In the genomic region with DNA sequence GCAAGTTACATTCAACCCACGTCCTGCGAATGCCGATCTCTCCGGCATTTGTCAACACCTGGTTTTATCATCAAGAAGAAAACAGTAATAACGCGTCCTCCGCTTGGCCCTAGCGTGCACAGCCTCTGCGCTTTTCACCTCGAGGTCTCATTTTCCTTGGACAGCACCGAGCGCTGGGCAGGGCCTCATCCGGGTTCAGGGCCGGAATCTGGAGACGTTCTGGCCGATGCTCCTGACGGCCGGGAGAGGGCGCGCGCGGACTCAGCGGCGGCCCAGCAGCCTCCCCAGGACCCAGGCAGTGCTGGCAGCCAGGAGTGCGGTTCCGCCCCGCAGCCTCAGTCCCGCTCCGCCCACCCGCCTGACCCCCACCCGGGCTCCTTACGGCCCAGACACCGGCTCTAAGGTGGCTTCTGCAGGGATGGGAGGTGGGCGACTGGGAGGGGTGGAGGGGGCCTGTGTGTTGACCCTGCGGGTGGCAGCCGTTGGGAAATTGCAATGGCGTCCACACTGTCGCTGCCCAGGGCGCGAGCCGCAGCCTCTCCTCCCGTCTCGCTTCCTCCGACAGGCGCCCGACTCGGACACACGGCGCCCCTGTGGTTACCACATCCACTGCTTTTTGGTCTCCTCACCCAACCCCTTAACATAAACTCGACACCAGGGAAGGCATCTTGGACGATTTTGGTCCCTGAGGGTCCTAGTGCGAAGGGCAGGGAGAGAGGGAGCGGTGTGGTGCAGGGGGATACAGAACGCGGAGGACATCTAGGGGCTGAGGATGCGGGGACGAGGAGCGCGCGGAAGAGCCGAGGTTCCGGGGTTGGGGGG, we compare ENCODE assay signal across 1 cellular context.
TF ChIP-seq lines count a peak whose summit lies in the region.

No MANE protein-coding gene starts in this region.

TF ChIP-seq in HEK293, 187 proteins besides CTCF, POLR2A, EP300 and RAD21 (continued from another document and continues in another):
- TF ChIP-seq, protein P1, sequence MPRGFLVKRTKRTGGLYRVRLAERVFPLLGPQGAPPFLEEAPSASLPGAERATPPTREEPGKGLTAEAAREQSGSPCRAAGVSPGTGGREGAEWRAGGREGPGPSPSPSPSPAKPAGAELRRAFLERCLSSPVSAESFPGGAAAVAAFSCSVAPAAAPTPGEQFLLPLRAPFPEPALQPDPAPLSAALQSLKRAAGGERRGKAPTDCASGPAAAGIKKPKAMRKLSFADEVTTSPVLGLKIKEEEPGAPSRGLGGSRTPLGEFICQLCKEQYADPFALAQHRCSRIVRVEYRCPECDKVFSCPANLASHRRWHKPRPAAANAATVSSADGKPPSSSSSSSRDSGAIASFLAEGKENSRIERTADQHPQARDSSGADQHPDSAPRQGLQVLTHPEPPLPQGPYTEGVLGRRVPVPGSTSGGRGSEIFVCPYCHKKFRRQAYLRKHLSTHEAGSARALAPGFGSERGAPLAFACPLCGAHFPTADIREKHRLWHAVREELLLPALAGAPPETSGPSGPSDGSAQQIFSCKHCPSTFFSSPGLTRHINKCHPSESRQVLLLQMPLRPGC (tag by site-specific recombination; IDR thresholded peaks at IDR 0.05), result no peak
- TF ChIP-seq, protein P2, sequence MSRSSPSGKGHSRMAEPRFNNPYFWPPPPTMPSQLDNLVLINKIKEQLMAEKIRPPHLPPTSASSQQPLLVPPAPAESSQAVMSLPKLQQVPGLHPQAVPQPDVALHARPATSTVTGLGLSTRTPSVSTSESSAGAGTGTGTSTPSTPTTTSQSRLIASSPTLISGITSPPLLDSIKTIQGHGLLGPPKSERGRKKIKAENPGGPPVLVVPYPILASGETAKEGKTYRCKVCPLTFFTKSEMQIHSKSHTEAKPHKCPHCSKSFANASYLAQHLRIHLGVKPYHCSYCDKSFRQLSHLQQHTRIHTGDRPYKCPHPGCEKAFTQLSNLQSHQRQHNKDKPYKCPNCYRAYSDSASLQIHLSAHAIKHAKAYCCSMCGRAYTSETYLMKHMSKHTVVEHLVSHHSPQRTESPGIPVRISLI (tag by site-specific recombination; IDR thresholded peaks at IDR 0.05), result no peak
- TF ChIP-seq ZNF324 (tag by site-specific recombination; IDR thresholded peaks at IDR 0.05) (peak; percentile 15; the same call in 1 of the 2 replicates), ZNF777 (tag by site-specific recombination; IDR thresholded peaks at IDR 0.05; ENCODE audit: borderline replicate concordance) (peak; percentile 52; the same call in 1 of the 2 replicates), WT1 (tag by site-specific recombination; IDR thresholded peaks at IDR 0.05) (no peak), KLF10 (tag by site-specific recombination; IDR thresholded peaks at IDR 0.05) (peak; percentile 50; the same call in 1 of the 2 replicates), BCL11B (tag by site-specific recombination; IDR thresholded peaks at IDR 0.05; ENCODE audit: low read depth) (peak; percentile 64; the same call in 1 of the 2 replicates), ZXDB (tag by site-specific recombination; IDR thresholded peaks at IDR 0.05) (peak; percentile 54), ZNF394 (tag by site-specific recombination; IDR thresholded peaks at IDR 0.05; ENCODE audit: borderline replicate concordance) (no peak; the same call in 1 of the 2 replicates), ZNF335 (tag by site-specific recombination; conservative IDR thresholded peaks at IDR 0.05) (peak; percentile 98), ZNF211 (tag by site-specific recombination; IDR thresholded peaks at IDR 0.05; ENCODE audit: low read depth) (no peak), ZNF366 (tag by site-specific recombination; conservative IDR thresholded peaks at IDR 0.05) (peak; percentile 68), ZNF501 (tag by site-specific recombination; IDR thresholded peaks at IDR 0.05) (peak; percentile 63; the same call in 1 of the 2 replicates), ZNF549 (tag by site-specific recombination; IDR thresholded peaks at IDR 0.05) (no peak), MZF1 (tag by site-specific recombination; IDR thresholded peaks at IDR 0.05; ENCODE audit: borderline replicate concordance) (no peak), IKZF3 (tag by site-specific recombination; IDR thresholded peaks at IDR 0.05) (no peak; the same call in 1 of the 2 replicates), ZNF202 (tag by site-specific recombination; IDR thresholded peaks at IDR 0.05; ENCODE audit: borderline replicate concordance) (no peak), ZNF341 (tag by site-specific recombination; IDR thresholded peaks at IDR 0.05; ENCODE audit: low read depth) (peak; percentile 98), ZNF24 (tag by site-specific recombination; IDR thresholded peaks at IDR 0.05) (0 out of 2 replicates have a peak, but pooled peaks have one; percentile 6), ZNF248 (tag by site-specific recombination; IDR thresholded peaks at IDR 0.05) (no peak), YY1 (tag by site-specific recombination; IDR thresholded peaks at IDR 0.05) (peak; percentile 67), ZNF350 (tag by site-specific recombination; IDR thresholded peaks at IDR 0.05) (no peak), ZBTB48 (tag by site-specific recombination; IDR thresholded peaks at IDR 0.05) (no peak; the same call in 1 of the 2 replicates), ZFP37 (tag by site-specific recombination; IDR thresholded peaks at IDR 0.05) (peak; percentile 45; the same call in 1 of the 2 replicates)
- TF ChIP-seq, protein P3, sequence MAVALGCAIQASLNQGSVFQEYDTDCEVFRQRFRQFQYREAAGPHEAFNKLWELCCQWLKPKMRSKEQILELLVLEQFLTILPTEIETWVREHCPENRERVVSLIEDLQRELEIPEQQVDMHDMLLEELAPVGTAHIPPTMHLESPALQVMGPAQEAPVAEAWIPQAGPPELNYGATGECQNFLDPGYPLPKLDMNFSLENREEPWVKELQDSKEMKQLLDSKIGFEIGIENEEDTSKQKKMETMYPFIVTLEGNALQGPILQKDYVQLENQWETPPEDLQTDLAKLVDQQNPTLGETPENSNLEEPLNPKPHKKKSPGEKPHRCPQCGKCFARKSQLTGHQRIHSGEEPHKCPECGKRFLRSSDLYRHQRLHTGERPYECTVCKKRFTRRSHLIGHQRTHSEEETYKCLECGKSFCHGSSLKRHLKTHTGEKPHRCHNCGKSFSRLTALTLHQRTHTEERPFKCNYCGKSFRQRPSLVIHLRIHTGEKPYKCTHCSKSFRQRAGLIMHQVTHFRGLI (tag by site-specific recombination; IDR thresholded peaks at IDR 0.05), result no peak
- TF ChIP-seq, protein P4, sequence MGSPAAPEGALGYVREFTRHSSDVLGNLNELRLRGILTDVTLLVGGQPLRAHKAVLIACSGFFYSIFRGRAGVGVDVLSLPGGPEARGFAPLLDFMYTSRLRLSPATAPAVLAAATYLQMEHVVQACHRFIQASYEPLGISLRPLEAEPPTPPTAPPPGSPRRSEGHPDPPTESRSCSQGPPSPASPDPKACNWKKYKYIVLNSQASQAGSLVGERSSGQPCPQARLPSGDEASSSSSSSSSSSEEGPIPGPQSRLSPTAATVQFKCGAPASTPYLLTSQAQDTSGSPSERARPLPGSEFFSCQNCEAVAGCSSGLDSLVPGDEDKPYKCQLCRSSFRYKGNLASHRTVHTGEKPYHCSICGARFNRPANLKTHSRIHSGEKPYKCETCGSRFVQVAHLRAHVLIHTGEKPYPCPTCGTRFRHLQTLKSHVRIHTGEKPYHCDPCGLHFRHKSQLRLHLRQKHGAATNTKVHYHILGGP (tag by site-specific recombination; IDR thresholded peaks at IDR 0.05), result no peak; the same call in 1 of the 2 replicates
- TF ChIP-seq, protein P5, sequence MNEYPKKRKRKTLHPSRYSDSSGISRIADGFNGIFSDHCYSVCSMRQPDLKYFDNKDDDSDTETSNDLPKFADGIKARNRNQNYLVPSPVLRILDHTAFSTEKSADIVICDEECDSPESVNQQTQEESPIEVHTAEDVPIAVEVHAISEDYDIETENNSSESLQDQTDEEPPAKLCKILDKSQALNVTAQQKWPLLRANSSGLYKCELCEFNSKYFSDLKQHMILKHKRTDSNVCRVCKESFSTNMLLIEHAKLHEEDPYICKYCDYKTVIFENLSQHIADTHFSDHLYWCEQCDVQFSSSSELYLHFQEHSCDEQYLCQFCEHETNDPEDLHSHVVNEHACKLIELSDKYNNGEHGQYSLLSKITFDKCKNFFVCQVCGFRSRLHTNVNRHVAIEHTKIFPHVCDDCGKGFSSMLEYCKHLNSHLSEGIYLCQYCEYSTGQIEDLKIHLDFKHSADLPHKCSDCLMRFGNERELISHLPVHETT (tag by site-specific recombination; IDR thresholded peaks at IDR 0.05), result peak; percentile 25; the same call in 1 of the 2 replicates
- TF ChIP-seq, protein P6, sequence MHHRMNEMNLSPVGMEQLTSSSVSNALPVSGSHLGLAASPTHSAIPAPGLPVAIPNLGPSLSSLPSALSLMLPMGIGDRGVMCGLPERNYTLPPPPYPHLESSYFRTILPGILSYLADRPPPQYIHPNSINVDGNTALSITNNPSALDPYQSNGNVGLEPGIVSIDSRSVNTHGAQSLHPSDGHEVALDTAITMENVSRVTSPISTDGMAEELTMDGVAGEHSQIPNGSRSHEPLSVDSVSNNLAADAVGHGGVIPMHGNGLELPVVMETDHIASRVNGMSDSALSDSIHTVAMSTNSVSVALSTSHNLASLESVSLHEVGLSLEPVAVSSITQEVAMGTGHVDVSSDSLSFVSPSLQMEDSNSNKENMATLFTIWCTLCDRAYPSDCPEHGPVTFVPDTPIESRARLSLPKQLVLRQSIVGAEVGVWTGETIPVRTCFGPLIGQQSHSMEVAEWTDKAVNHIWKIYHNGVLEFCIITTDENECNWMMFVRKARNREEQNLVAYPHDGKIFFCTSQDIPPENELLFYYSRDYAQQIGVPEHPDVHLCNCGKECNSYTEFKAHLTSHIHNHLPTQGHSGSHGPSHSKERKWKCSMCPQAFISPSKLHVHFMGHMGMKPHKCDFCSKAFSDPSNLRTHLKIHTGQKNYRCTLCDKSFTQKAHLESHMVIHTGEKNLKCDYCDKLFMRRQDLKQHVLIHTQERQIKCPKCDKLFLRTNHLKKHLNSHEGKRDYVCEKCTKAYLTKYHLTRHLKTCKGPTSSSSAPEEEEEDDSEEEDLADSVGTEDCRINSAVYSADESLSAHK (tag by site-specific recombination; IDR thresholded peaks at IDR 0.05), result 0 out of 2 replicates have a peak, but pooled peaks have one; percentile 9
- TF ChIP-seq, protein P7, sequence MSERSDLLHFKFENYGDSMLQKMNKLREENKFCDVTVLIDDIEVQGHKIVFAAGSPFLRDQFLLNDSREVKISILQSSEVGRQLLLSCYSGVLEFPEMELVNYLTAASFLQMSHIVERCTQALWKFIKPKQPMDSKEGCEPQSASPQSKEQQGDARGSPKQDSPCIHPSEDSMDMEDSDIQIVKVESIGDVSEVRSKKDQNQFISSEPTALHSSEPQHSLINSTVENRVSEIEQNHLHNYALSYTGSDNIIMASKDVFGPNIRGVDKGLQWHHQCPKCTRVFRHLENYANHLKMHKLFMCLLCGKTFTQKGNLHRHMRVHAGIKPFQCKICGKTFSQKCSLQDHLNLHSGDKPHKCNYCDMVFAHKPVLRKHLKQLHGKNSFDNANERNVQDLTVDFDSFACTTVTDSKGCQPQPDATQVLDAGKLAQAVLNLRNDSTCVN (tag by site-specific recombination; optimal IDR thresholded peaks at IDR 0.05), result peak; percentile 95
- TF ChIP-seq, protein P8, sequence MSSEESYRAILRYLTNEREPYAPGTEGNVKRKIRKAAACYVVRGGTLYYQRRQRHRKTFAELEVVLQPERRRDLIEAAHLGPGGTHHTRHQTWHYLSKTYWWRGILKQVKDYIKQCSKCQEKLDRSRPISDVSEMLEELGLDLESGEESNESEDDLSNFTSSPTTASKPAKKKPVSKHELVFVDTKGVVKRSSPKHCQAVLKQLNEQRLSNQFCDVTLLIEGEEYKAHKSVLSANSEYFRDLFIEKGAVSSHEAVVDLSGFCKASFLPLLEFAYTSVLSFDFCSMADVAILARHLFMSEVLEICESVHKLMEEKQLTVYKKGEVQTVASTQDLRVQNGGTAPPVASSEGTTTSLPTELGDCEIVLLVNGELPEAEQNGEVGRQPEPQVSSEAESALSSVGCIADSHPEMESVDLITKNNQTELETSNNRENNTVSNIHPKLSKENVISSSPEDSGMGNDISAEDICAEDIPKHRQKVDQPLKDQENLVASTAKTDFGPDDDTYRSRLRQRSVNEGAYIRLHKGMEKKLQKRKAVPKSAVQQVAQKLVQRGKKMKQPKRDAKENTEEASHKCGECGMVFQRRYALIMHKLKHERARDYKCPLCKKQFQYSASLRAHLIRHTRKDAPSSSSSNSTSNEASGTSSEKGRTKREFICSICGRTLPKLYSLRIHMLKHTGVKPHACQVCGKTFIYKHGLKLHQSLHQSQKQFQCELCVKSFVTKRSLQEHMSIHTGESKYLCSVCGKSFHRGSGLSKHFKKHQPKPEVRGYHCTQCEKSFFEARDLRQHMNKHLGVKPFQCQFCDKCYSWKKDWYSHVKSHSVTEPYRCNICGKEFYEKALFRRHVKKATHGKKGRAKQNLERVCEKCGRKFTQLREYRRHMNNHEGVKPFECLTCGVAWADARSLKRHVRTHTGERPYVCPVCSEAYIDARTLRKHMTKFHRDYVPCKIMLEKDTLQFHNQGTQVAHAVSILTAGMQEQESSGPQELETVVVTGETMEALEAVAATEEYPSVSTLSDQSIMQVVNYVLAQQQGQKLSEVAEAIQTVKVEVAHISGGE (tag by site-specific recombination; conservative IDR thresholded peaks at IDR 0.05; ENCODE audit: low read depth), result peak; percentile 46
- TF ChIP-seq, protein P9, sequence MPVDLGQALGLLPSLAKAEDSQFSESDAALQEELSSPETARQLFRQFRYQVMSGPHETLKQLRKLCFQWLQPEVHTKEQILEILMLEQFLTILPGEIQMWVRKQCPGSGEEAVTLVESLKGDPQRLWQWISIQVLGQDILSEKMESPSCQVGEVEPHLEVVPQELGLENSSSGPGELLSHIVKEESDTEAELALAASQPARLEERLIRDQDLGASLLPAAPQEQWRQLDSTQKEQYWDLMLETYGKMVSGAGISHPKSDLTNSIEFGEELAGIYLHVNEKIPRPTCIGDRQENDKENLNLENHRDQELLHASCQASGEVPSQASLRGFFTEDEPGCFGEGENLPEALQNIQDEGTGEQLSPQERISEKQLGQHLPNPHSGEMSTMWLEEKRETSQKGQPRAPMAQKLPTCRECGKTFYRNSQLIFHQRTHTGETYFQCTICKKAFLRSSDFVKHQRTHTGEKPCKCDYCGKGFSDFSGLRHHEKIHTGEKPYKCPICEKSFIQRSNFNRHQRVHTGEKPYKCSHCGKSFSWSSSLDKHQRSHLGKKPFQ (tag by site-specific recombination; IDR thresholded peaks at IDR 0.05), result 0 out of 2 replicates have a peak, but pooled peaks have one; percentile 7
